Comparison of ENCODE assay signal across 9 cellular contexts in genomic region chr20:60220655-60221054, GRCh38.
"Had no signal": no experiment of that assay in that cellular context is flagged by ENCODE, and none has a peak within 500 bp of the region (broad histone marks: within the 10 kb centered on the region; RNA-seq: fewer than 3 reads in every experiment).

No MANE protein-coding gene starts in this region.

- H3K27ac ChIP-seq: GM23248, HL-60 had no signal

- H3K36me3 ChIP-seq: HAP-1 had no signal

- DNase-seq: GOT3, H7, HFFc6, IMR-90 had no signal

- H3K9me3 ChIP-seq: HAP-1 had no signal

- H3K4me3 ChIP-seq: GM23248, HAP-1, K562 had no signal

- ATAC-seq: HCT116, K562 had no signal

- H2AFZ ChIP-seq: GM23248 had no signal

- H3K9ac ChIP-seq: GM23248 had no signal

- H3K4me1 ChIP-seq: HAP-1 had no signal
